Comparison of ENCODE assay signal across 16 cellular contexts in the genomic region with DNA sequence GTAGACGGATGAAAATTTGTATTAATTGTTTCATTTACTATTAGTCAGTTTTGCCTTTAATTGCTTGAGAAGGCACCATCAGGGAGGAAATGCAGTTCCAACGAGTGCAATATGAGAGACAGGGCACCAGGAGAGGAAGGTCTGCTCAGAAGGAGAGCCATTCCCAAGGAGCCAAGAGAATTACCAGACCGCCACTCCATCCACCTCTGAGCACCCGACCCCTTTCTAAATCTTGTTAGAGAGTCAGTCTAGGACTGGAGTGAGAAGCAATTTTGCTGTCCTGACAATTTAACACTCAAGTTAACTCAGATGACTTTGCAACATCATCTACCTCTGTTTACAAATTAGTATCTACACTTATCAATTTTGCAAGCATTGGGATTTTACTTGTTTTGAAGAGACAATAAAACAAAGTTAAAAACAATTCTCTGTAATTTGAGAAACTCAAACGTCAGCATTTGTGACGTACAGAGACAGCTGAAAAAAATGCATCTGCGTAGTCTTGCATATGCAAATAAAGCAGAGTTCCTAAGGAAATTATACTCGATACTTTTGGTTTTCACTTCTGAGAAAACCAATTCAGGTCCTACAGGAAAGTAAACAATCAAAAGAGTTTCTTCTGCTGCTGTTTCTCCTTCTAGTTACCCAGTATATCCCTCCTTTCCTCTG.
"Had no signal": no experiment of that assay in that cellular context is flagged by ENCODE, and none has a peak within 500 bp of the region (broad histone marks: within the 10 kb centered on the region; RNA-seq: fewer than 3 reads in every experiment).

No MANE protein-coding gene starts in this region.

- H3K36me3 Mint-ChIP-seq: mesothelial cell of epicardium; stimulated activated memory B cell treated with anti-CD40 and anti-IgM and Interleukin-4, amounts not matched to agents 10 μg/mL and 1 μg/mL and 100 μg/mL, for 72 hours had no signal

- H3K4me3 Mint-ChIP-seq: effector memory CD8-positive, alpha-beta T cell; mesothelial cell of epicardium; neural crest cell; stimulated activated memory B cell treated with anti-CD40 and anti-IgM and Interleukin-4, amounts not matched to agents 10 μg/mL and 1 μg/mL and 100 μg/mL, for 72 hours had no signal

- H3K4me3 ChIP-seq: gastrocnemius medialis, heart right ventricle, lung, pancreas had no signal

- ATAC-seq: effector memory CD8-positive, alpha-beta T cell; gastrocnemius medialis; heart right ventricle; left colon; pancreas; stimulated activated memory B cell treated with anti-CD40 and anti-IgM and Interleukin-4, amounts not matched to agents 10 μg/mL and 1 μg/mL and 100 μg/mL, for 72 hours had no signal

- H3K9me3 Mint-ChIP-seq: mesothelial cell of epicardium; neural crest cell; stimulated activated memory B cell treated with anti-CD40 and anti-IgM and Interleukin-4, amounts not matched to agents 10 μg/mL and 1 μg/mL and 100 μg/mL, for 72 hours had no signal

- H3K27ac Mint-ChIP-seq: effector memory CD8-positive, alpha-beta T cell; mesothelial cell of epicardium; stimulated activated memory B cell treated with anti-CD40 and anti-IgM and Interleukin-4, amounts not matched to agents 10 μg/mL and 1 μg/mL and 100 μg/mL, for 72 hours had no signal

- H3K27me3 ChIP-seq: gastrocnemius medialis, heart right ventricle, pancreas had no signal

- H3K4me1 Mint-ChIP-seq: stimulated activated memory B cell treated with anti-CD40 and anti-IgM and Interleukin-4, amounts not matched to agents 10 μg/mL and 1 μg/mL and 100 μg/mL, for 72 hours had no signal

- H3K4me1 ChIP-seq: gastrocnemius medialis, heart right ventricle, pancreas had no signal

- H3K36me3 ChIP-seq: gastrocnemius medialis, heart right ventricle, pancreas had no signal

- DNase-seq: activated CD4-positive, alpha-beta T cell treated with anti-CD3 and anti-CD28 coated beads, Interleukin-2, amount 50 U/mL, for 4 hours; activated CD4-positive, CD25-positive, alpha-beta regulatory T cell treated with anti-CD3 and anti-CD28 coated beads, Interleukin-2, amount 50 U/mL, for 72 hours; activated naive CD4-positive, alpha-beta T cell treated with anti-CD3 and anti-CD28 coated beads, Interleukin-2, amount 50 U/mL, for 16 hours; activated T-cell treated with anti-CD3 and anti-CD28 coated beads for 4 hours; dermis blood vessel endothelial cell; effector memory CD8-positive, alpha-beta T cell; gastrocnemius medialis; heart right ventricle; left colon; pancreas; T1000 had no signal

- H3K27ac ChIP-seq: epithelial cell of prostate, gastrocnemius medialis, heart right ventricle, pancreas had no signal

- H3K27me3 Mint-ChIP-seq: effector memory CD8-positive, alpha-beta T cell; stimulated activated memory B cell treated with anti-CD40 and anti-IgM and Interleukin-4, amounts not matched to agents 10 μg/mL and 1 μg/mL and 100 μg/mL, for 72 hours had no signal

- H3K9me3 ChIP-seq: gastrocnemius medialis, heart right ventricle, pancreas had no signal
